1 cellular context compared by ENCODE assay signal in the genomic region with DNA sequence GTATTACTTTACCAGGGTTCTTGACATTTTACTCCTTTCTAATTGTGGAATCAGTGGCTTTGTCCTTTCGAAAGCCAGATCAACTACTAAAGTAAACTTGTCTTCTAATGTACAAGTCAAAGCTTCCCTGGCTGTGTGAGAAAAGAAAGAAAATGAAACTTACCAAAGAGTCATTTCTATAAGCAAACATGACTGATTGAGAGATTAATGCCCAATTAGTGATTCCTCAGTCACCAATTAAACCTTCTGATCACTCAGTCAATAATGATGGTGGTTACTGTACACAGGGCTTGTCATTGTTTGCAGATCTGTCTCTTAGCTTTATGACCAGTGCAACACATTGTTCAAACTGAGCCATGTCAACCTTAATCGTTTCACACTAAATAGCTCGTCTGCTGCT.
TF ChIP-seq lines count a peak whose summit lies in the region.

No MANE protein-coding gene starts in this region.

TF ChIP-seq in GM12878, 131 proteins besides CTCF, POLR2A, EP300 and RAD21 (continued from another document):
- TF ChIP-seq HSF1 (IDR thresholded peaks at IDR 0.05; ENCODE audit: low read depth, low read length): no peak
- no peak for TF ChIP-seq TCF12 (IDR thresholded peaks at IDR 0.05; ENCODE audit: low read depth, low read length)
- peak; percentile 88 for TF ChIP-seq SMAD1 (IDR thresholded peaks at IDR 0.05; ENCODE audit: low read depth, partially characterized antibody)
- no peak for TF ChIP-seq CHD1 (IDR thresholded peaks at IDR 0.05; ENCODE audit: low read depth, low read length)
- no peak for TF ChIP-seq FOXK2 (IDR thresholded peaks at IDR 0.05)
- TF ChIP-seq CUX1 (IDR thresholded peaks at IDR 0.05; ENCODE audit: insufficient replicate concordance, low read depth, low read length): peak; percentile 81
- no peak for TF ChIP-seq NR2C1 (IDR thresholded peaks at IDR 0.05)
- TF ChIP-seq GABPA (IDR thresholded peaks at IDR 0.05; ENCODE audit: low read depth): no peak
- TF ChIP-seq KLF5 (IDR thresholded peaks at IDR 0.05; ENCODE audit: partially characterized antibody): peak; percentile 50
- TF ChIP-seq ZNF592 (IDR thresholded peaks at IDR 0.05): peak; percentile 68; the same call in 1 of the 2 replicates
- TF ChIP-seq MYB (IDR thresholded peaks at IDR 0.05; ENCODE audit: borderline replicate concordance, low read depth, low read length): no peak
- no peak for TF ChIP-seq ETV6 (conservative IDR thresholded peaks at IDR 0.05 in 1 of 2, IDR thresholded peaks at IDR 0.05 in 1 of 2; ENCODE audit: borderline replicate concordance in 1 of 2, low read depth in 1 of 2)
- no peak for TF ChIP-seq POLR2AphosphoS5 (IDR thresholded peaks at IDR 0.05; ENCODE audit: low read length)
- TF ChIP-seq, protein P1, sequence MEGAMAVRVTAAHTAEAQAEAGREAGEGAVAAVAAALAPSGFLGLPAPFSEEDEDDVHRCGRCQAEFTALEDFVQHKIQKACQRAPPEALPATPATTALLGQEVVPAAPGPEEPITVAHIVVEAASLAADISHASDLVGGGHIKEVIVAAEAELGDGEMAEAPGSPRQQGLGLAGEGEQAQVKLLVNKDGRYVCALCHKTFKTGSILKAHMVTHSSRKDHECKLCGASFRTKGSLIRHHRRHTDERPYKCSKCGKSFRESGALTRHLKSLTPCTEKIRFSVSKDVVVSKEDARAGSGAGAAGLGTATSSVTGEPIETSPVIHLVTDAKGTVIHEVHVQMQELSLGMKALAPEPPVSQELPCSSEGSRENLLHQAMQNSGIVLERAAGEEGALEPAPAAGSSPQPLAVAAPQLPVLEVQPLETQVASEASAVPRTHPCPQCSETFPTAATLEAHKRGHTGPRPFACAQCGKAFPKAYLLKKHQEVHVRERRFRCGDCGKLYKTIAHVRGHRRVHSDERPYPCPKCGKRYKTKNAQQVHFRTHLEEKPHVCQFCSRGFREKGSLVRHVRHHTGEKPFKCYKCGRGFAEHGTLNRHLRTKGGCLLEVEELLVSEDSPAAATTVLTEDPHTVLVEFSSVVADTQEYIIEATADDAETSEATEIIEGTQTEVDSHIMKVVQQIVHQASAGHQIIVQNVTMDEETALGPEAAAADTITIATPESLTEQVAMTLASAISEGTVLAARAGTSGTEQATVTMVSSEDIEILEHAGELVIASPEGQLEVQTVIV (IDR thresholded peaks at IDR 0.05; ENCODE audit: borderline replicate concordance, partially characterized antibody): no peak
- peak; percentile 31; the same call in 1 of the 2 replicates for TF ChIP-seq JUND (IDR thresholded peaks at IDR 0.05; ENCODE audit: low read depth, low read length)
- no peak for TF ChIP-seq POLR2AphosphoS2 (IDR thresholded peaks at IDR 0.05; ENCODE audit: low read depth, low read length)
- no peak for TF ChIP-seq USF1 (IDR thresholded peaks at IDR 0.05; ENCODE audit: borderline replicate concordance, extremely low read length, insufficient read depth, low read depth, low read length)
- TF ChIP-seq BHLHE40 (IDR thresholded peaks at IDR 0.05; ENCODE audit: borderline replicate concordance in 1 of 2, low read depth in 2 of 2, low read length in 1 of 2): peak in 1 of 2 experiments; percentile 59; a peak in 2 of 4 replicates
- TF ChIP-seq SMARCA5 (IDR thresholded peaks at IDR 0.05): 0 out of 2 replicates have a peak, but pooled peaks have one; percentile 32
- TF ChIP-seq FOS (IDR thresholded peaks at IDR 0.05; ENCODE audit: borderline replicate concordance, extremely low read depth, insufficient read length): no peak
- TF ChIP-seq HDAC2 (IDR thresholded peaks at IDR 0.05): no peak
- no peak for TF ChIP-seq LARP7 (IDR thresholded peaks at IDR 0.05)
- no peak for TF ChIP-seq RFX5 (IDR thresholded peaks at IDR 0.05; ENCODE audit: low read depth, low read length)
- TF ChIP-seq ZNF207 (IDR thresholded peaks at IDR 0.05; ENCODE audit: borderline replicate concordance): no peak; the same call in 1 of the 2 replicates
- no peak for TF ChIP-seq SUPT20H (IDR thresholded peaks at IDR 0.05; ENCODE audit: borderline replicate concordance, control insufficient read depth, low read depth, low read length)
- peak; percentile 99 for TF ChIP-seq BCL11A (IDR thresholded peaks at IDR 0.05; ENCODE audit: low read depth, low read length)
- TF ChIP-seq RBBP5 (conservative IDR thresholded peaks at IDR 0.05): no peak
- TF ChIP-seq REST (IDR thresholded peaks at IDR 0.05; ENCODE audit: low read depth, low read length): no peak
- TF ChIP-seq, protein P2, sequence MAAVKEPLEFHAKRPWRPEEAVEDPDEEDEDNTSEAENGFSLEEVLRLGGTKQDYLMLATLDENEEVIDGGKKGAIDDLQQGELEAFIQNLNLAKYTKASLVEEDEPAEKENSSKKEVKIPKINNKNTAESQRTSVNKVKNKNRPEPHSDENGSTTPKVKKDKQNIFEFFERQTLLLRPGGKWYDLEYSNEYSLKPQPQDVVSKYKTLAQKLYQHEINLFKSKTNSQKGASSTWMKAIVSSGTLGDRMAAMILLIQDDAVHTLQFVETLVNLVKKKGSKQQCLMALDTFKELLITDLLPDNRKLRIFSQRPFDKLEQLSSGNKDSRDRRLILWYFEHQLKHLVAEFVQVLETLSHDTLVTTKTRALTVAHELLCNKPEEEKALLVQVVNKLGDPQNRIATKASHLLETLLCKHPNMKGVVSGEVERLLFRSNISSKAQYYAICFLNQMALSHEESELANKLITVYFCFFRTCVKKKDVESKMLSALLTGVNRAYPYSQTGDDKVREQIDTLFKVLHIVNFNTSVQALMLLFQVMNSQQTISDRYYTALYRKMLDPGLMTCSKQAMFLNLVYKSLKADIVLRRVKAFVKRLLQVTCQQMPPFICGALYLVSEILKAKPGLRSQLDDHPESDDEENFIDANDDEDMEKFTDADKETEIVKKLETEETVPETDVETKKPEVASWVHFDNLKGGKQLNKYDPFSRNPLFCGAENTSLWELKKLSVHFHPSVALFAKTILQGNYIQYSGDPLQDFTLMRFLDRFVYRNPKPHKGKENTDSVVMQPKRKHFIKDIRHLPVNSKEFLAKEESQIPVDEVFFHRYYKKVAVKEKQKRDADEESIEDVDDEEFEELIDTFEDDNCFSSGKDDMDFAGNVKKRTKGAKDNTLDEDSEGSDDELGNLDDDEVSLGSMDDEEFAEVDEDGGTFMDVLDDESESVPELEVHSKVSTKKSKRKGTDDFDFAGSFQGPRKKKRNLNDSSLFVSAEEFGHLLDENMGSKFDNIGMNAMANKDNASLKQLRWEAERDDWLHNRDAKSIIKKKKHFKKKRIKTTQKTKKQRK (IDR thresholded peaks at IDR 0.05; ENCODE audit: low read depth, low read length): no peak
